ENCODE assay signal across 1 cellular context in the genomic region with DNA sequence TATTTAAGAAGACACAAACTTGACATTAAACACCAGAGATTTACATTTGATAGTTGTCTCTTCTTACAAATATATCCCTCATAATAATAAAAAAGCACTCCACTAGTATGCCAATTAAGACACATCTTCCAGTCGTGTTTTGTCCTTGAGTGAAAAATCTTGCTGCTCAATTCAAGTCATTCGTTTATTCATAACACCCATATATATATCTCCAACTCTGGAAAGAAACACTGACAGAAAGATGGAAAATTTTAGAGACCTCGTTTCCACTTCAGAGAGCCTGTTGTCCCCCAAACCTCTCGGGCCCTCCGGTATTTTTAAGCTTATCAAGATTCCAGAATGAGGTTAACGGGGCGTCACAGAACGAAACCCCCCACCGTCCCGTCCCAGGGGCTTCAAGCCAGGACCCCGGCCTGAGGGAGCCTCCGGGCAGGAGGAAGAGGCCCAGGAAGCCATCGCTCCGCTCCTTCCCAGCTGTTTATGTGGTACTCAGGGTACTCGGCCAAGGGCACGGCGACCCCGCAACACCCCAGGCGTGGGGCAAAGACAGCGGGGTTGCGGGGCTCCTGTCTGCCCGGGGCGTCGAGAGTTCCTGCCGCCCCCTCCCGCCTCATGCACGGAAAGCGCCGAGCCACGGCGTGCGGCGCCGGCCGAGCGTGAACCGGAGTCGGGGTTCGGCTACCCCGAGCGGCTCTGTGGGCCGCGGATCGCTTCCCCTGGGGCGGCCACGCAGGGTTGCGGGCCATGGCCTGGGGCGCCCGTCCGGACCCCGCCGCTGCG.
TF ChIP-seq lines count a peak whose summit lies in the region.

No MANE protein-coding gene starts in this region.

TF ChIP-seq in HepG2, 621 proteins besides CTCF, POLR2A, EP300 and RAD21 (continued from another document):
- TF ChIP-seq, protein P1, sequence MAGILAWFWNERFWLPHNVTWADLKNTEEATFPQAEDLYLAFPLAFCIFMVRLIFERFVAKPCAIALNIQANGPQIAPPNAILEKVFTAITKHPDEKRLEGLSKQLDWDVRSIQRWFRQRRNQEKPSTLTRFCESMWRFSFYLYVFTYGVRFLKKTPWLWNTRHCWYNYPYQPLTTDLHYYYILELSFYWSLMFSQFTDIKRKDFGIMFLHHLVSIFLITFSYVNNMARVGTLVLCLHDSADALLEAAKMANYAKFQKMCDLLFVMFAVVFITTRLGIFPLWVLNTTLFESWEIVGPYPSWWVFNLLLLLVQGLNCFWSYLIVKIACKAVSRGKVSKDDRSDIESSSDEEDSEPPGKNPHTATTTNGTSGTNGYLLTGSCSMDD (CRISPR knock-in tag; IDR thresholded peaks at IDR 0.05): 0 out of 2 replicates have a peak, but pooled peaks have one; percentile 36
- TF ChIP-seq KLF16 (CRISPR knock-in tag; IDR thresholded peaks at IDR 0.05) (0 out of 4 replicates have a peak, but pooled peaks of 1 of the 2 experiments have one; percentile 48), ZNF605 (CRISPR knock-in tag; IDR thresholded peaks at IDR 0.05) (peak; percentile 70)
